27 cellular contexts compared by ENCODE assay signal in genomic region chr13:47017476-47017875, GRCh38.
"Had no signal": no experiment of that assay in that cellular context is flagged by ENCODE, and none has a peak within 500 bp of the region (broad histone marks: within the 10 kb centered on the region; RNA-seq: fewer than 3 reads in every experiment).

No MANE protein-coding gene starts in this region.

- H3K36me3 Mint-ChIP-seq: activated naive CD8-positive, alpha-beta T cell; memory B cell had no signal

- H3K4me3 ChIP-seq: breast epithelium, hepatocyte, ovary, prostate gland, thyroid gland, upper lobe of right lung had no signal

- ATAC-seq: activated CD4-positive, alpha-beta T cell treated with anti-CD3 and anti-CD28 coated beads for 36 hours; upper lobe of right lung had no signal

- H3K4me1 Mint-ChIP-seq: activated CD4-positive, alpha-beta T cell treated with anti-CD3 and anti-CD28 coated beads for 36 hours; nephron had no signal

- H3K4me3 Mint-ChIP-seq: activated B cell treated with CpG ODN at 0.5 μM for 24 hours; activated CD4-positive, alpha-beta T cell treated with anti-CD3 and anti-CD28 coated beads for 36 hours; activated naive CD8-positive, alpha-beta T cell; activated T-cell treated with anti-CD3 and anti-CD28 coated beads, Interleukin-2, amount 50 U/mL, for 24 hours; endodermal cell; memory B cell; nephron; stimulated activated naive CD8-positive, alpha-beta T cell treated with anti-CD3 and anti-CD28 coated beads, Interleukin-15, Interleukin-2, amounts not matched to agents 100 ng/mL and 50 ng/mL, for 24 hours; T-helper 1 cell treated with Interleukin-12 subunit alpha and Interleukin-12 subunit beta and Interleukin-4 antibody, amounts not matched to agents 30 μg/mL and 1 μg/mL, for 36 hours had no signal

- H3K27ac Mint-ChIP-seq: activated B cell treated with CpG ODN at 0.5 μM for 24 hours; activated CD4-positive, alpha-beta T cell treated with anti-CD3 and anti-CD28 coated beads for 36 hours; activated naive CD8-positive, alpha-beta T cell; activated T-cell treated with anti-CD3 and anti-CD28 coated beads, Interleukin-2, amount 50 U/mL, for 24 hours; activated T-helper 2 cell treated with anti-CD3 and anti-CD28 coated beads, Interferon-gamma antibody, Interleukin-2, Interleukin-4, amounts not matched to agents 10 μg/mL and 5 μg/mL and 100 μg/mL, durations not matched to agents 14 hours and 24 hours and 36 hours; endodermal cell; memory B cell; nephron; stimulated activated naive CD8-positive, alpha-beta T cell treated with anti-CD3 and anti-CD28 coated beads, Interleukin-15, Interleukin-2, amounts not matched to agents 100 ng/mL and 50 ng/mL, for 24 hours; T-helper 1 cell treated with Interleukin-12 subunit alpha and Interleukin-12 subunit beta and Interleukin-4 antibody, amounts not matched to agents 30 μg/mL and 1 μg/mL, for 36 hours had no signal

- H3K9me3 Mint-ChIP-seq: activated B cell treated with CpG ODN at 0.5 μM for 24 hours; activated T-cell treated with anti-CD3 and anti-CD28 coated beads, Interleukin-2, amount 50 U/mL, for 24 hours; activated T-helper 2 cell treated with anti-CD3 and anti-CD28 coated beads, Interferon-gamma antibody, Interleukin-2, Interleukin-4, amounts not matched to agents 10 μg/mL and 5 μg/mL and 100 μg/mL, durations not matched to agents 14 hours and 24 hours and 36 hours; memory B cell; stimulated activated naive CD8-positive, alpha-beta T cell treated with anti-CD3 and anti-CD28 coated beads, Interleukin-15, Interleukin-2, amounts not matched to agents 100 ng/mL and 50 ng/mL, for 24 hours; T-helper 1 cell treated with Interleukin-12 subunit alpha and Interleukin-12 subunit beta and Interleukin-4 antibody, amounts not matched to agents 30 μg/mL and 1 μg/mL, for 36 hours had no signal

- DNase-seq: activated B cell treated with CpG ODN at 0.5 μM for 24 hours; activated CD4-positive, alpha-beta T cell treated with anti-CD3 and anti-CD28 coated beads for 36 hours; activated CD4-positive, alpha-beta T cell treated with anti-CD3 and anti-CD28 coated beads, Interleukin-2, amount 50 U/mL, for 4 hours; activated CD8-positive, alpha-beta memory T cell treated with anti-CD3 and anti-CD28 coated beads for 24 hours; activated CD8-positive, alpha-beta memory T cell treated with anti-CD3 and anti-CD28 coated beads, Interleukin-2, amount 50 U/mL, for 4 hours; activated naive CD4-positive, alpha-beta T cell; activated T-cell treated with anti-CD3 and anti-CD28 coated beads, Interleukin-2, amount 50 U/mL, for 24 hours; amniotic stem cell; cerebellar nuclear complex; cortex of kidney; endodermal cell; glutamatergic neuron; ovary; stimulated activated CD4-positive, alpha-beta T cell treated with anti-CD3 and anti-CD28 coated beads, Interleukin-4, amount 100 ng/mL, for 4 hours; substantia nigra; T1000; thyroid gland; upper lobe of right lung had no signal

- H3K27me3 Mint-ChIP-seq: activated B cell treated with CpG ODN at 0.5 μM for 24 hours; activated CD4-positive, alpha-beta T cell treated with anti-CD3 and anti-CD28 coated beads for 36 hours; stimulated activated naive CD8-positive, alpha-beta T cell treated with anti-CD3 and anti-CD28 coated beads, Interleukin-15, Interleukin-2, amounts not matched to agents 100 ng/mL and 50 ng/mL, for 24 hours had no signal
